Comparison of ENCODE assay signal across 15 cellular contexts in the genomic region with DNA sequence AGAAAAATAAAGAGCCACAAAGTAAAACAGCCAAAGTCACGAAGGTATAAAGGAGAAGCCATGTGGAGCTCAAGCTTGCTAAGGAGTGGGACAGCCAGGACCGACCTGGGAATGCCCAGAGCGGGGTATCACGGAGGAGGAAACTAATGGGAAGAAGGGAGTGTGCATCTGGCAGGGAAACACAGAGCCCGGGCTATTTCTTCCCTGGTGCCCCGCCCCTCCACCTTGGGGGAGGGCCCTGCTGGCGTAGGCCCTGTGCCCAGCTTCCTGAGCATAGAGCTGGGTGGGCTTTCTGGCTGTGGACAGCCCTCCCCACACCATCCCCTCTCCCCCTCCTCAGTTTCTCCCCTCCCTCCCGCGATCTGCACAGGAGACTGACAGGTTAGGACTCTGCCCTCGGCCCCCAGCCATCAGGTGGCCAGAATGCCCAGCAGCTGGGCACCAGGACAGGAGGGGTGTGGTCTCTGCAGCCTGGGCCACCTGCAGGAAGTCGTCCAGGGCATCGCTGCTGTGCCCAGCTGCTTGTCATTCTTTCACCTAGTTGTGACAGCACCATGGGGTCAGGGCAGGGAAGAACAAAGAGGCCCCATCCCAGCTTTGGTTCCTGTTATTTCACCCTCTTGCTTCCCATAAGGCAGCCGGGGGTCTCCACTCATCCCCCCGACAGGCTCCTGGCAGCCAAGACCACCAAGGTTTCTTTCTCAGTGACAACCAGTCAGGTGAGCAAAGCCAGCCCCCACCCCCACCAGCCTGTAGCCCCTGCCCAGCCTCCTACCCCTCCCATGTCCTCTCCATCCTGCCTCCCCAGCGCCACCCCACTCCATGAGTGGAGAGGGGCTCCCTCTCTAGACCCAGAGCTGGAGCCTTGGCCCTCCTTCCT. TPM values are rescaled to one million over a fixed set of nuclear protein-coding genes. Genes with fewer than 3 reads are reported as not detected.
DNase-seq lines count a peak whose midpoint lies in the region; ATAC-seq and TF ChIP-seq lines count a peak whose summit lies in the region.
"Had no signal": no experiment of that assay in that cellular context is flagged by ENCODE, and none has a peak within 500 bp of the region (broad histone marks: within the 10 kb centered on the region; RNA-seq: fewer than 3 reads in every experiment).

No MANE protein-coding gene starts in this region.

- DNase-seq in DMS53 treated with DMSO at 0.1 percent for 48 hours (lab: John Stamatoyannopoulos, UW; ENCODE audit: unreplicated experiment) (peak; percentile 61), SW480 (ENCODE audit: low spot score) (peak; percentile 22), mucosa of descending colon (peak; percentile 54 to 68 (median 59)), trophoblast cell (no peak)
- DNase-seq: activated CD4-positive, alpha-beta T cell treated with anti-CD3 and anti-CD28 coated beads, Interleukin-2, amount 50 U/mL, for 48 hours; amygdala; erythroblast; NCI-H187; spleen had no signal

- H4K8ac ChIP-seq in trophoblast cell (ENCODE audit: low read depth, low read length) = no peak overlapping the region

- no peak overlapping the region for H4K12ac ChIP-seq in trophoblast cell (ENCODE audit: low read depth, low read length)

- H3K4ac ChIP-seq in trophoblast cell (ENCODE audit: low read depth, low read length) = no peak overlapping the region

- H3K79me1 ChIP-seq in trophoblast cell (ENCODE audit: low read length) = no peaks in the 10 kb centered on the region

- no peak overlapping the region for H2AFZ ChIP-seq in trophoblast cell (ENCODE audit: insufficient read depth, low read length, poor library complexity)

- H2AK5ac ChIP-seq in trophoblast cell (ENCODE audit: low read length) = no peak overlapping the region

- no peak overlapping the region for H3K4me2 ChIP-seq in trophoblast cell (ENCODE audit: low read length)

- no peak overlapping the region for H2BK5ac ChIP-seq in trophoblast cell (ENCODE audit: low read depth, low read length, poor library complexity)

- no peak overlapping the region for H2BK12ac ChIP-seq in trophoblast cell (ENCODE audit: low read length)

- H4K91ac ChIP-seq in trophoblast cell (ENCODE audit: low read depth, low read length) = no peak overlapping the region

- no peak overlapping the region for H3K9ac ChIP-seq in trophoblast cell (ENCODE audit: low read length)

- no peak overlapping the region for H2BK120ac ChIP-seq in trophoblast cell (ENCODE audit: insufficient read depth, low read length, poor library complexity)

- H3K79me2 ChIP-seq in trophoblast cell (ENCODE audit: control insufficient read depth, insufficient read depth, low read length, poor library complexity) = no peaks in the 10 kb centered on the region

- H3K27ac ChIP-seq in trophoblast cell (ENCODE audit: low read depth, low read length) = no peak overlapping the region
- H3K27ac ChIP-seq: spleen had no signal

- no peaks in the 10 kb centered on the region for H3K27me3 ChIP-seq in trophoblast cell (ENCODE audit: insufficient read depth, low read length)

- TF ChIP-seq EP300 in Ishikawa (IDR thresholded peaks at IDR 0.05; ENCODE audit: borderline replicate concordance) = no peak

- H3K9me3 ChIP-seq in mucosa of descending colon = no peaks in the 10 kb centered on the region
- no peaks in the 10 kb centered on the region for H3K9me3 ChIP-seq in trophoblast cell (ENCODE audit: insufficient read depth, low read depth, low read length)
- H3K9me3 ChIP-seq: spleen had no signal

- no peak overlapping the region for H3K23ac ChIP-seq in trophoblast cell (ENCODE audit: low read length)

- no peak overlapping the region for H3K18ac ChIP-seq in trophoblast cell (ENCODE audit: low read length)

- ATAC-seq in mucosa of descending colon = peak; percentile 87
- ATAC-seq in HG02588 (IDR thresholded peaks at IDR 0.05; ENCODE audit: unreplicated experiment) = no peak
- ATAC-seq in GM21528 (IDR thresholded peaks at IDR 0.05; ENCODE audit: low FRiP score, unreplicated experiment) = no peak

- H3K4me1 ChIP-seq in mucosa of descending colon (ENCODE audit: low read depth) = peaks cover 4% of the 10 kb centered on the region
- H3K4me1 ChIP-seq in trophoblast cell (ENCODE audit: control insufficient read depth in 1 of 2, insufficient read depth in 2 of 2, low read length in 2 of 2) = peaks cover 5 to 12% of the 10 kb centered on the region in 2 experiments

- TF ChIP-seq CTCF in mucosa of descending colon (IDR thresholded peaks at IDR 0.05) = no peak

- TF ChIP-seq RAD21 in Ishikawa (IDR thresholded peaks at IDR 0.05; ENCODE audit: low read depth) = no peak

- intact Hi-C loops in mucosa of descending colon (cut with DNase I, micrococcal nuclease) = no loop called here

- no peak overlapping the region for H3K14ac ChIP-seq in trophoblast cell (ENCODE audit: low read length)

- WGBS in trophoblast cell (ENCODE audit: extremely low coverage, insufficient coverage, insufficient read length) = no CpG with 5 or more reads among the region's 15 CpGs

- H3K36me3 ChIP-seq in mucosa of descending colon (ENCODE audit: low read depth) = no peaks in the 10 kb centered on the region
- no peaks in the 10 kb centered on the region for H3K36me3 ChIP-seq in trophoblast cell (ENCODE audit: control insufficient read depth in 1 of 2, insufficient read depth in 2 of 2, low read length in 2 of 2)
- H3K36me3 ChIP-seq: spleen had no signal

- H3K4me3 ChIP-seq in mucosa of descending colon (no peak overlapping the region), trophoblast cell (ENCODE audit: low read depth, low read length) (no peak overlapping the region)
- H3K4me3 ChIP-seq: spleen had no signal

TF ChIP-seq in Ishikawa, 13 proteins besides CTCF, POLR2A, EP300 and RAD21:
- no peak for TF ChIP-seq TEAD4 (IDR thresholded peaks at IDR 0.05)
- TF ChIP-seq ZBTB7A (IDR thresholded peaks at IDR 0.05; ENCODE audit: low read depth) = 0 out of 2 replicates have a peak, but pooled peaks have one; percentile 25
TF ChIP-seq in Ishikawa: peak in this region for 1.

RNA-seq across cellular contexts. Expression of gene DCAF7, which starts 7.1 kb away (rescaled TPM):
- total RNA-seq in mucosa of descending colon = 10 to 100 TPM; 69.0 to 87.3 (median 84.9) TPM
- 47.5 and 51.5 TPM in 2 replicates for polyA plus RNA-seq in trophoblast cell (2013)

RNA-seq across cellular contexts. Expression of gene KCNH6, which starts 20.0 kb away (rescaled TPM):
- total RNA-seq in mucosa of descending colon = under 1 TPM in 2 of 3 donors, not detected in 1; 0.58 to 0.64 TPM
- polyA plus RNA-seq in trophoblast cell (2013) = not detected in 2 replicates
- total RNA-seq: LHCN-M2, SK-MEL-5, spleen had no signal
- polyA plus RNA-seq: CD14-positive monocyte, spleen had no signal

RNA-seq across cellular contexts. Expression of gene TACO1, which starts 57.5 kb away (rescaled TPM):
- 10 to 100 TPM; 21.7 to 34.4 (median 29.7) TPM for total RNA-seq in mucosa of descending colon
- 9.8 and 9.9 TPM in 2 replicates for polyA plus RNA-seq in trophoblast cell (2013)

Comparison
In these comparisons a context has a peak if more than half of its experiments do, and no peak if none do; other contexts are left out.
1. DNase-seq: peak in DMS53 treated with DMSO at 0.1 percent for 48 hours (single experiment), SW480 (single experiment) and mucosa of descending colon (3 of 3); none in trophoblast cell (0 of 2).